In genomic region chr11:31966846-31967245, GRCh38 we compare ENCODE assay signal across 36 cellular contexts.
"Had no signal": no experiment of that assay in that cellular context is flagged by ENCODE, and none has a peak within 500 bp of the region (broad histone marks: within the 10 kb centered on the region; RNA-seq: fewer than 3 reads in every experiment).

No MANE protein-coding gene starts in this region.

- ATAC-seq: activated CD4-positive, alpha-beta T cell treated with anti-CD3 and anti-CD28 coated beads for 36 hours; activated CD8-positive, alpha-beta memory T cell treated with anti-CD3 and anti-CD28 coated beads, Interleukin-2, amount 10 ng/mL, durations not matched to agents 7 days and 5 days; activated CD8-positive, alpha-beta T cell treated with anti-CD3 and anti-CD28 coated beads, Interleukin-2, amount 10 ng/mL, durations not matched to agents 7 days and 5 days; activated naive CD8-positive, alpha-beta T cell treated with anti-CD3 and anti-CD28 coated beads, Interleukin-2, amount 50 U/mL, for 24 hours; body of pancreas; gastroesophageal sphincter; T-helper 17 cell had no signal

- H3K4me3 ChIP-seq: adrenal gland, body of pancreas, breast epithelium, cardiac muscle cell, colonic mucosa, esophagus squamous epithelium, gastroesophageal sphincter had no signal

- H3K4me1 ChIP-seq: body of pancreas, breast epithelium, colonic mucosa, esophagus squamous epithelium, gastroesophageal sphincter had no signal

- H3K4me3 Mint-ChIP-seq: activated CD4-positive, alpha-beta memory T cell treated with anti-CD3 and anti-CD28 coated beads for 36 hours; activated CD4-positive, alpha-beta T cell treated with anti-CD3 and anti-CD28 coated beads for 36 hours; activated CD4-positive, alpha-beta T cell treated with anti-CD3 and anti-CD28 coated beads, Interleukin-2, amount 10 ng/mL, durations not matched to agents 24 days and 14 days; activated CD8-positive, alpha-beta memory T cell treated with anti-CD3 and anti-CD28 coated beads, Interleukin-2, amount 10 ng/mL, durations not matched to agents 7 days and 5 days; activated CD8-positive, alpha-beta T cell treated with anti-CD3 and anti-CD28 coated beads, Interleukin-2, amount 10 ng/mL, durations not matched to agents 7 days and 5 days; activated naive CD4-positive, alpha-beta T cell treated with anti-CD3 and anti-CD28 coated beads for 36 hours; activated naive CD4-positive, alpha-beta T cell treated with anti-CD3 and anti-CD28 coated beads, Interleukin-2, amount 50 U/mL, for 24 hours; activated naive CD8-positive, alpha-beta T cell treated with anti-CD3 and anti-CD28 coated beads for 36 hours; activated naive CD8-positive, alpha-beta T cell treated with anti-CD3 and anti-CD28 coated beads, Interleukin-2, amount 50 U/mL, for 24 hours; activated T-helper 1 cell treated with anti-CD3 and anti-CD28 coated beads, Interleukin-12 subunit alpha, Interleukin-12 subunit beta, Interleukin-2, Interleukin-4 antibody, amounts not matched to agents 30 ng/mL and 10 ng/mL and 1 ng/mL, durations not matched to agents 14 hours and 24 hours and 36 hours; T-helper 17 cell; T-helper 2 cell treated with Interferon-gamma antibody and Interleukin-4, amounts not matched to agents 5 μg/mL and 100 μg/mL, for 36 hours had no signal

- H3K27me3 ChIP-seq: adrenal gland, body of pancreas, cardiac muscle cell, colonic mucosa, gastroesophageal sphincter had no signal

- H3K9me3 ChIP-seq: adrenal gland, body of pancreas, breast epithelium, colonic mucosa, esophagus squamous epithelium, gastroesophageal sphincter had no signal

- H3K36me3 Mint-ChIP-seq: activated CD4-positive, alpha-beta memory T cell treated with anti-CD3 and anti-CD28 coated beads for 36 hours; activated CD8-positive, alpha-beta memory T cell treated with anti-CD3 and anti-CD28 coated beads, Interleukin-2, amount 10 ng/mL, durations not matched to agents 7 days and 5 days; activated naive CD4-positive, alpha-beta T cell treated with anti-CD3 and anti-CD28 coated beads, Interleukin-2, amount 50 U/mL, for 24 hours; activated naive CD8-positive, alpha-beta T cell treated with anti-CD3 and anti-CD28 coated beads for 36 hours had no signal

- DNase-seq: activated CD4-positive, alpha-beta memory T cell treated with anti-CD3 and anti-CD28 coated beads for 36 hours; activated CD4-positive, alpha-beta T cell treated with anti-CD3 and anti-CD28 coated beads for 36 hours; activated CD4-positive, alpha-beta T cell treated with anti-CD3 and anti-CD28 coated beads, Interleukin-2, amount 10 ng/mL, durations not matched to agents 24 days and 14 days; activated CD4-positive, CD25-positive, alpha-beta regulatory T cell; activated CD4-positive, CD25-positive, alpha-beta regulatory T cell treated with anti-CD3 and anti-CD28 coated beads, Interleukin-2, amount 50 U/mL, for 72 hours; activated CD8-positive, alpha-beta memory T cell treated with anti-CD3 and anti-CD28 coated beads, Interleukin-2, amount 10 ng/mL, durations not matched to agents 7 days and 5 days; activated CD8-positive, alpha-beta memory T cell treated with anti-CD3 and anti-CD28 coated beads, Interleukin-2, amount 50 U/mL, for 4 hours; activated CD8-positive, alpha-beta T cell treated with anti-CD3 and anti-CD28 coated beads, Interleukin-2, amount 10 ng/mL, durations not matched to agents 7 days and 5 days; activated effector memory CD4-positive, alpha-beta T cell treated with anti-CD3 and anti-CD28 coated beads, Interleukin-2, amount 50 U/mL, for 16 hours; activated naive CD4-positive, alpha-beta T cell treated with anti-CD3 and anti-CD28 coated beads for 36 hours; activated naive CD8-positive, alpha-beta T cell treated with anti-CD3 and anti-CD28 coated beads for 36 hours; activated naive CD8-positive, alpha-beta T cell treated with anti-CD3 and anti-CD28 coated beads, Interleukin-2, amount 50 U/mL, for 24 hours; activated T-cell treated with anti-CD3 and anti-CD28 coated beads, Interleukin-2, amount 50 U/mL, for 1 hour; activated T-cell treated with anti-CD3 and anti-CD28 coated beads, Interleukin-2, amount 50 U/mL, for 48 hours; adrenal gland; amygdala; aorta; body of pancreas; central memory CD4-positive, alpha-beta T cell; cerebellar nuclear complex; colonic mucosa; effector CD8-positive, alpha-beta T cell; esophagus squamous epithelium; foreskin melanocyte; head of caudate nucleus; T-helper 1 cell; T-helper 17 cell; T1000 had no signal

- H3K9me3 Mint-ChIP-seq: activated CD4-positive, alpha-beta memory T cell treated with anti-CD3 and anti-CD28 coated beads for 36 hours; activated CD4-positive, alpha-beta T cell treated with anti-CD3 and anti-CD28 coated beads, Interleukin-2, amount 10 ng/mL, durations not matched to agents 24 days and 14 days; activated naive CD4-positive, alpha-beta T cell treated with anti-CD3 and anti-CD28 coated beads for 36 hours; activated naive CD4-positive, alpha-beta T cell treated with anti-CD3 and anti-CD28 coated beads, Interleukin-2, amount 50 U/mL, for 24 hours; activated naive CD8-positive, alpha-beta T cell treated with anti-CD3 and anti-CD28 coated beads for 36 hours; activated naive CD8-positive, alpha-beta T cell treated with anti-CD3 and anti-CD28 coated beads, Interleukin-2, amount 50 U/mL, for 24 hours; activated T-helper 1 cell treated with anti-CD3 and anti-CD28 coated beads, Interleukin-12 subunit alpha, Interleukin-12 subunit beta, Interleukin-2, Interleukin-4 antibody, amounts not matched to agents 30 ng/mL and 10 ng/mL and 1 ng/mL, durations not matched to agents 14 hours and 24 hours and 36 hours; activated T-helper 2 cell treated with anti-CD3 and anti-CD28 coated beads, Interferon-gamma antibody, Interleukin-2, Interleukin-4, amounts not matched to agents 10 μg/mL and 5 μg/mL and 100 μg/mL, durations not matched to agents 14 hours and 24 hours and 36 hours; T-helper 2 cell treated with Interferon-gamma antibody and Interleukin-4, amounts not matched to agents 5 μg/mL and 100 μg/mL, for 36 hours had no signal

- H3K27me3 Mint-ChIP-seq: activated CD4-positive, alpha-beta memory T cell treated with anti-CD3 and anti-CD28 coated beads for 36 hours; activated naive CD4-positive, alpha-beta T cell treated with anti-CD3 and anti-CD28 coated beads, Interleukin-2, amount 50 U/mL, for 24 hours; activated naive CD8-positive, alpha-beta T cell treated with anti-CD3 and anti-CD28 coated beads for 36 hours had no signal

- H3K27ac Mint-ChIP-seq: activated CD4-positive, alpha-beta memory T cell treated with anti-CD3 and anti-CD28 coated beads for 36 hours; activated CD4-positive, alpha-beta T cell treated with anti-CD3 and anti-CD28 coated beads for 36 hours; activated CD4-positive, alpha-beta T cell treated with anti-CD3 and anti-CD28 coated beads, Interleukin-2, amount 10 ng/mL, durations not matched to agents 24 days and 14 days; activated CD8-positive, alpha-beta memory T cell treated with anti-CD3 and anti-CD28 coated beads, Interleukin-2, amount 10 ng/mL, durations not matched to agents 7 days and 5 days; activated CD8-positive, alpha-beta T cell treated with anti-CD3 and anti-CD28 coated beads, Interleukin-2, amount 10 ng/mL, durations not matched to agents 7 days and 5 days; activated naive CD4-positive, alpha-beta T cell treated with anti-CD3 and anti-CD28 coated beads for 36 hours; activated naive CD4-positive, alpha-beta T cell treated with anti-CD3 and anti-CD28 coated beads, Interleukin-2, amount 50 U/mL, for 24 hours; activated naive CD8-positive, alpha-beta T cell treated with anti-CD3 and anti-CD28 coated beads for 36 hours; activated naive CD8-positive, alpha-beta T cell treated with anti-CD3 and anti-CD28 coated beads, Interleukin-2, amount 50 U/mL, for 24 hours; activated T-helper 1 cell treated with anti-CD3 and anti-CD28 coated beads, Interleukin-12 subunit alpha, Interleukin-12 subunit beta, Interleukin-2, Interleukin-4 antibody, amounts not matched to agents 30 ng/mL and 10 ng/mL and 1 ng/mL, durations not matched to agents 14 hours and 24 hours and 36 hours; activated T-helper 2 cell treated with anti-CD3 and anti-CD28 coated beads, Interferon-gamma antibody, Interleukin-2, Interleukin-4, amounts not matched to agents 10 μg/mL and 5 μg/mL and 100 μg/mL, durations not matched to agents 14 hours and 24 hours and 36 hours; T-helper 17 cell; T-helper 2 cell treated with Interferon-gamma antibody and Interleukin-4, amounts not matched to agents 5 μg/mL and 100 μg/mL, for 36 hours had no signal

- H3K4me1 Mint-ChIP-seq: activated CD4-positive, alpha-beta T cell treated with anti-CD3 and anti-CD28 coated beads for 36 hours; activated CD4-positive, alpha-beta T cell treated with anti-CD3 and anti-CD28 coated beads, Interleukin-2, amount 10 ng/mL, durations not matched to agents 24 days and 14 days; activated CD8-positive, alpha-beta memory T cell treated with anti-CD3 and anti-CD28 coated beads, Interleukin-2, amount 10 ng/mL, durations not matched to agents 7 days and 5 days; activated naive CD4-positive, alpha-beta T cell treated with anti-CD3 and anti-CD28 coated beads, Interleukin-2, amount 50 U/mL, for 24 hours; activated naive CD8-positive, alpha-beta T cell treated with anti-CD3 and anti-CD28 coated beads for 36 hours; activated naive CD8-positive, alpha-beta T cell treated with anti-CD3 and anti-CD28 coated beads, Interleukin-2, amount 50 U/mL, for 24 hours had no signal

- H3K27ac ChIP-seq: adrenal gland, body of pancreas, breast epithelium, cardiac muscle cell, colonic mucosa, epithelial cell of prostate, esophagus squamous epithelium, gastroesophageal sphincter had no signal

- H3K36me3 ChIP-seq: adrenal gland, breast epithelium, cardiac muscle cell, colonic mucosa, esophagus squamous epithelium, gastroesophageal sphincter had no signal
